Comparison of ENCODE assay signal across 16 cellular contexts in genomic region chr15:101183226-101183925, GRCh38.
DNase-seq lines count a peak whose midpoint lies in the region; ATAC-seq and TF ChIP-seq lines count a peak whose summit lies in the region.
"Had no signal": no experiment of that assay in that cellular context is flagged by ENCODE, and none has a peak within 500 bp of the region (broad histone marks: within the 10 kb centered on the region; RNA-seq: fewer than 3 reads in every experiment).

No MANE protein-coding gene starts in this region.

- no peak for DNase-seq in Right ventricle myocardium inferior (ENCODE audit: missing footprints)
- no peak for DNase-seq in Right ventricle myocardium superior
- DNase-seq in esophagus squamous epithelium (lab: John Stamatoyannopoulos, UW): no peak
- peak; percentile 21 for DNase-seq in medulla oblongata (ENCODE audit: extremely low spot score)
- peak in 1 of 2 donors; percentile 55 for DNase-seq in upper lobe of left lung
- DNase-seq in NCI-H2227 treated with DMSO at 0.1 percent for 48 hours (lab: John Stamatoyannopoulos, UW): no peak
- no peak for DNase-seq in HCEC 1CT
- no peak for DNase-seq in middle frontal gyrus (ENCODE audit: extremely low spot score, low spot score)
- DNase-seq: activated CD8-positive, alpha-beta memory T cell treated with anti-CD3 and anti-CD28 coated beads, Interleukin-2, amount 50 U/mL, for 4 hours; DMS153; gastrocnemius medialis; kidney glomerular epithelial cell; NCI-H2171; stimulated activated CD4-positive, alpha-beta T cell treated with anti-CD3 and anti-CD28 coated beads, Interleukin-15, amount 100 ng/mL, for 24 hours; thyroid gland had no signal

- ATAC-seq in Right ventricle myocardium inferior (peak; percentile 31), Right ventricle myocardium superior (ENCODE audit: poor library complexity) (no peak), upper lobe of left lung (ENCODE audit: low FRiP score in 2 of 2) (peak in 1 of 2 donors; percentile 8)

- intact Hi-C loops in Right ventricle myocardium inferior (cut with DNase I): no loop called here
- intact Hi-C loops in Right ventricle myocardium superior (cut with DNase I): no loop called here
- intact Hi-C loops in esophagus squamous epithelium (cut with DNase I): no loop called here

- H3K36me3 ChIP-seq in esophagus squamous epithelium (peaks cover 0 to 11% (median 0%) of the 10 kb centered on the region in 3 donors), upper lobe of left lung (peaks cover under 1 to 10% (median 2%) of the 10 kb centered on the region in 4 donors)

- H3K27me3 ChIP-seq in esophagus squamous epithelium (no peaks in the 10 kb centered on the region), upper lobe of left lung (no peaks in the 10 kb centered on the region)
- H3K27me3 ChIP-seq: gastrocnemius medialis, thyroid gland had no signal

- H3K9me3 ChIP-seq in esophagus squamous epithelium (no peaks in the 10 kb centered on the region), upper lobe of left lung (no peaks in the 10 kb centered on the region)
- H3K9me3 ChIP-seq: gastrocnemius medialis, thyroid gland had no signal

- TF ChIP-seq CTCF in esophagus squamous epithelium (IDR thresholded peaks at IDR 0.05) (no peak), upper lobe of left lung (IDR thresholded peaks at IDR 0.05) (no peak)

- peaks cover 4 to 89% (median 16%) of the 10 kb centered on the region in 3 donors for H3K4me1 ChIP-seq in esophagus squamous epithelium
- peaks cover 34 to 81% (median 49%) of the 10 kb centered on the region in 4 donors for H3K4me1 ChIP-seq in upper lobe of left lung

- H3K27ac ChIP-seq in esophagus squamous epithelium (peak overlapping the region in 3 of 4 donors; percentile 6 to 46 (median 31)), upper lobe of left lung (peak overlapping the region; percentile 48 to 58 (median 58))
- H3K27ac ChIP-seq: SK-N-MC, thyroid gland had no signal

- TF ChIP-seq POLR2A in esophagus squamous epithelium (IDR thresholded peaks at IDR 0.05) (no peak), upper lobe of left lung (IDR thresholded peaks at IDR 0.05) (no peak)

- no peak for TF ChIP-seq EP300 in upper lobe of left lung (IDR thresholded peaks at IDR 0.05)

- WGBS in esophagus squamous epithelium, 2 donors: 73 to 85% methylated on average over 9 of the region's 9 CpGs
- 49 to 66% methylated on average over 9 of the region's 9 CpGs for WGBS in upper lobe of left lung, 2 donors

- H3K4me3 ChIP-seq in esophagus squamous epithelium (no peak overlapping the region), upper lobe of left lung (no peak overlapping the region)
- H3K4me3 ChIP-seq: gastrocnemius medialis, SK-N-MC, thyroid gland had no signal
